12 cellular contexts compared by ENCODE assay signal in the genomic region with DNA sequence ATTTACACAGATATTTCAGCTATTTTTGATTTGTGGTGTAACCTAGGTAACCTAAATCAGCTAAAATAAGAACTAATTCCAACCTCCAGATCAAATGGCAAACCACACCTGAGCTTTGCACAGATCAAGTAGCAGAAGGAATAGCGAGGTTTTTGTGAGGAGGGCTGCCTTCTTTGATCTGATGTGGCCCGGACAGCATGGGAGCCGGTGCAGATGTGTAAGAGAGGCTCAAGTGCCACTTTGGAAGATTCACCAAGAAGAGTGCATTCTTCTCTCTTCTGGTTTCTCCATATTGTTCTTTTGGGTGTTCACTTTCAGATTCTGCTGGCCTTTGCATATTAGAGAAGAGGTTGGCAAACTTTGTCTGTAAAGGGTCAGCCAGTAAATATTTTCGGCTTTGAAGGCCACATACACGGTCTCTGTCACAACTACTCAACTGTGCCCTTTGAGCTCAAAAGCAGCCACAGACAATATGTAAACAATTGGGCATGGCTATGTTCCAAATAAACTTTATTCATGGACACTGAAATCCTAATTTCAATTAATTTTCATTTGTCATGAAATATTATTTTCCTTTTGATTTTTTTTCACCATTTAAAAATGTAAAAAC.
DNase-seq lines count a peak whose midpoint lies in the region; ATAC-seq lines count a peak whose summit lies in the region.
"Had no signal": no experiment of that assay in that cellular context is flagged by ENCODE, and none has a peak within 500 bp of the region (broad histone marks: within the 10 kb centered on the region; RNA-seq: fewer than 3 reads in every experiment).

No MANE protein-coding gene starts in this region.

- H2BK12ac ChIP-seq in mesenchymal stem cell (ENCODE audit: low read length in 2 of 2) = no peak overlapping the region

- H3K4me3 ChIP-seq in right cardiac atrium (ENCODE audit: low read length) (no peak overlapping the region), mesenchymal stem cell (ENCODE audit: insufficient read depth in 1 of 2, low read depth in 1 of 2, low read length in 2 of 2) (no peak overlapping the region), SJCRH30 (no peak overlapping the region)
- H3K4me3 ChIP-seq: right atrium auricular region had no signal

- no peaks in the 10 kb centered on the region for H3K27me3 Mint-ChIP-seq in activated naive CD8-positive, alpha-beta T cell treated with anti-CD3 and anti-CD28 coated beads for 36 hours

- no peak overlapping the region for H2BK15ac ChIP-seq in mesenchymal stem cell (ENCODE audit: low read depth, poor library complexity, severe bottlenecking)

- no peaks in the 10 kb centered on the region for H3K79me1 ChIP-seq in mesenchymal stem cell (replicated peaks; ENCODE audit: low read length, poor library complexity, severe bottlenecking)

- peak overlapping the region; percentile 49 for H2BK120ac ChIP-seq in mesenchymal stem cell (ENCODE audit: low read depth, low read length)

- H3K18ac ChIP-seq in mesenchymal stem cell (ENCODE audit: low read depth in 1 of 2, low read length in 2 of 2) = peak overlapping the region in 1 of 2 experiments; percentile 33

- H3K27me3 ChIP-seq in right cardiac atrium (ENCODE audit: control insufficient read depth, insufficient read depth) = no peaks in the 10 kb centered on the region
- no peaks in the 10 kb centered on the region for H3K27me3 ChIP-seq in mesenchymal stem cell (ENCODE audit: control insufficient read depth in 1 of 2, insufficient read depth in 1 of 2, low read length in 2 of 2)
- no peaks in the 10 kb centered on the region for H3K27me3 ChIP-seq in SJCRH30
- H3K27me3 ChIP-seq: right atrium auricular region had no signal

- intact Hi-C loops in right cardiac atrium (cut with DNase I) = no loop called here
- intact Hi-C loops in left cardiac atrium (cut with DNase I) = loop anchor here in 1 of 2 donors (5.0 kb wide), 1 partner anchor 151 kb away; no protein-coding TSS in a partner anchor

- H2AK5ac ChIP-seq in mesenchymal stem cell (ENCODE audit: low read length, severe bottlenecking) = no peak overlapping the region

- H3K4me1 Mint-ChIP-seq in activated naive CD8-positive, alpha-beta T cell treated with anti-CD3 and anti-CD28 coated beads for 36 hours = peaks cover 39% of the 10 kb centered on the region

- no peaks in the 10 kb centered on the region for H3K36me3 ChIP-seq in mesenchymal stem cell (ENCODE audit: control insufficient read depth in 1 of 2, insufficient read depth in 2 of 2, low read depth in 1 of 2, low read length in 2 of 2)
- H3K36me3 ChIP-seq in SJCRH30 = no peaks in the 10 kb centered on the region
- H3K36me3 ChIP-seq: right atrium auricular region had no signal

- H3K27ac ChIP-seq in right cardiac atrium (ENCODE audit: low read length) (peak overlapping the region; percentile 13), mesenchymal stem cell (ENCODE audit: low read length, poor library complexity, severe bottlenecking) (peak overlapping the region; percentile 23), SJCRH30 (no peak overlapping the region)

- no peak overlapping the region for H3K4me2 ChIP-seq in mesenchymal stem cell (ENCODE audit: low read length, poor library complexity, severe bottlenecking)

- peaks cover 2% of the 10 kb centered on the region for H3K9me3 Mint-ChIP-seq in activated naive CD8-positive, alpha-beta T cell treated with anti-CD3 and anti-CD28 coated beads for 36 hours

- H3K4me3 Mint-ChIP-seq in activated naive CD8-positive, alpha-beta T cell treated with anti-CD3 and anti-CD28 coated beads for 36 hours = peak overlapping the region; percentile 50
- H3K4me3 Mint-ChIP-seq: CD14-positive monocyte had no signal

- H2AFZ ChIP-seq in mesenchymal stem cell (ENCODE audit: low read depth, low read length) = no peak overlapping the region

- H4K8ac ChIP-seq in mesenchymal stem cell (ENCODE audit: low read length) = no peak overlapping the region

- H3K4me1 ChIP-seq in right cardiac atrium (ENCODE audit: control insufficient read depth, insufficient read depth, low read length) = peaks cover 5% of the 10 kb centered on the region
- no peaks in the 10 kb centered on the region for H3K4me1 ChIP-seq in mesenchymal stem cell (ENCODE audit: control insufficient read depth, insufficient read depth, low read depth, low read length)
- peaks cover 5% of the 10 kb centered on the region; the same call in 1 of the 2 replicates for H3K4me1 ChIP-seq in SJCRH30

- no peak overlapping the region for H3K23ac ChIP-seq in mesenchymal stem cell (ENCODE audit: low read length in 2 of 2)

- H3K36me3 Mint-ChIP-seq in activated naive CD8-positive, alpha-beta T cell treated with anti-CD3 and anti-CD28 coated beads for 36 hours = peaks cover 9% of the 10 kb centered on the region
- H3K36me3 Mint-ChIP-seq: CD14-positive monocyte had no signal

- DNase-seq in right cardiac atrium = no peak
- DNase-seq in left cardiac atrium = no peak
- DNase-seq in activated naive CD8-positive, alpha-beta T cell treated with anti-CD3 and anti-CD28 coated beads for 36 hours = no peak
- peak; percentile 6 for DNase-seq in mesenchymal stem cell
- no peak for DNase-seq in dermis blood vessel endothelial cell
- no peak for DNase-seq in AG08396 (ENCODE audit: low spot score)
- no peak for DNase-seq in SJCRH30
- DNase-seq: NCI-H1092; NK-92 treated with Interleukin-12 subunit alpha and Interleukin-12 subunit beta, amount 100 ng/mL, for 24 hours had no signal

- H3K27ac Mint-ChIP-seq in activated naive CD8-positive, alpha-beta T cell treated with anti-CD3 and anti-CD28 coated beads for 36 hours = peak overlapping the region; percentile 88
- H3K27ac Mint-ChIP-seq: CD14-positive monocyte had no signal

- H4K91ac ChIP-seq in mesenchymal stem cell (ENCODE audit: low read length) = no peak overlapping the region

- H2BK5ac ChIP-seq in mesenchymal stem cell (ENCODE audit: low read depth, low read length, poor library complexity, severe bottlenecking) = no peak overlapping the region

- no peak for ATAC-seq in right cardiac atrium
- ATAC-seq in left cardiac atrium = no peak
- no peak for ATAC-seq in GM18498 (IDR thresholded peaks at IDR 0.05; ENCODE audit: unreplicated experiment)

- no peak overlapping the region for H3K4ac ChIP-seq in mesenchymal stem cell (ENCODE audit: low read depth in 1 of 2, low read length in 2 of 2)

- peak overlapping the region; percentile 63 for H3K9ac ChIP-seq in mesenchymal stem cell (ENCODE audit: low read length)

- no peak overlapping the region for H3K14ac ChIP-seq in mesenchymal stem cell (ENCODE audit: low read length in 2 of 2)

- H3K9me3 ChIP-seq in right cardiac atrium (ENCODE audit: control insufficient read depth, low read length) (no peaks in the 10 kb centered on the region), mesenchymal stem cell (ENCODE audit: control insufficient read depth, low read length) (no peaks in the 10 kb centered on the region), SJCRH30 (replicated peaks) (no peaks in the 10 kb centered on the region; the same call in 1 of the 2 replicates)
- H3K9me3 ChIP-seq: right atrium auricular region had no signal

- 70% methylated on average over 5 of the region's 5 CpGs for WGBS in right cardiac atrium
- WGBS in mesenchymal stem cell = 50% methylated on average over 2 of the region's 5 CpGs
